6 cellular contexts compared by ENCODE assay signal in the genomic region with DNA sequence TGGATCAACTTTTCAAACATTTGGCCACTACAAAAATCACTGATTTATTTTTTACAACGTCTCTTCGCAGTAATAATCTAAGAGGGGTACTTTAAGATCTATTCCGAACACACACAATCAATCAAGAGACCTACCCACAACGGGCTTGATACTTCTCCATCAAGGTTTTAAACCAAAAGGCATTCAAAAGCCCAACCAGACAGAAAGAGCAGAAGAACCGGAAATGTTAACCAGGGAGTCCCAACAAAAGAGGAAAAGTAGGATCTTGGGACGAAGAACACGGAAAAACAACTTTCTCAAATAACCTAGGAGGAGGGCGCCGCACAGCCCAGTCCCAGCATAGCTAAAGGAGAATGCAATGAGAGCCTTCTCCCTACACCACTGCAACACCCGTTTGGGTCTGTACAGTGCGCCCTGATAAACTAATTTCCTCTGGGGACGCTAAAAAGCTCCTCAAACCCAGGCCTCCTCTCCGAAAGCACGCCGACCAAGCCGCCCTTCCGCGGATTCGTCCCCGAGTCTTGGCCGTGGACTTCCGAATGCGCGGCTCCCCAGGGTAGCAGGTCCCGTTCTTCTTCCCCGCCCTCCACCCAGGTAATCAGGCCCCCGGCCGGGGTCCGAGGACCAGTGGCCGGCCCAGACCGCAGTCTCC. TPM values are rescaled to one million over a fixed set of nuclear protein-coding genes. Genes with fewer than 3 reads are reported as not detected.
DNase-seq lines count a peak whose midpoint lies in the region; ATAC-seq, FAIRE-seq and TF ChIP-seq lines count a peak whose summit lies in the region.

No MANE protein-coding gene starts in this region.

- WGBS in small intestine, 3 donors: 0 to 1% (median 0%) methylated on average over 29 to 31 of the region's 31 CpGs

- H3K4me3 ChIP-seq in KMS-11 (IDR thresholded peaks at IDR 0.05; ENCODE audit: insufficient read depth, low read depth, low read length) (peak overlapping the region; percentile 98), small intestine (ENCODE audit: low read depth in 1 of 2, low read length in 2 of 2) (peak overlapping the region; percentile 91 to 92)

- no peak for DNase-seq in epithelial cell of prostate (ENCODE audit: low read depth, low spot score)
- DNase-seq in small intestine: peak; percentile 30
- no peak for DNase-seq in ureter (ENCODE audit: low spot score)

- H2AFZ ChIP-seq in KMS-11 (ENCODE audit: low read depth): peak overlapping the region; percentile 45; the same call in 1 of the 2 replicates

- H3K27me3 ChIP-seq in KMS-11 (ENCODE audit: insufficient read depth, low read depth): no peaks in the 10 kb centered on the region
- no peaks in the 10 kb centered on the region for H3K27me3 ChIP-seq in small intestine (ENCODE audit: control insufficient read depth in 2 of 2, insufficient read depth in 2 of 2, low read length in 2 of 2)

- no peak for TF ChIP-seq CTCF in KMS-11 (conservative IDR thresholded peaks at IDR 0.05; ENCODE audit: low read depth, low read length)

- no peak for FAIRE-seq in small intestine (lab: Jason Lieb, UNC)

- H3K4me1 ChIP-seq in KMS-11 (ENCODE audit: low read depth, poor library complexity, severe bottlenecking): peaks cover 31% of the 10 kb centered on the region
- H3K4me1 ChIP-seq in small intestine (ENCODE audit: control insufficient read depth in 2 of 2, insufficient read depth in 1 of 2, low read depth in 1 of 2, low read length in 1 of 2): peaks cover 2 to 9% of the 10 kb centered on the region in 2 donors

- H3K79me2 ChIP-seq in KMS-11 (ENCODE audit: insufficient read depth, low read depth): peaks cover 56% of the 10 kb centered on the region

- peak overlapping the region; percentile 96 for H3K9ac ChIP-seq in KMS-11

- peaks cover 11% of the 10 kb centered on the region; the same call in 1 of the 2 replicates for H4K20me1 ChIP-seq in KMS-11 (ENCODE audit: insufficient read depth)

- peak overlapping the region; percentile 93 for H3K4me2 ChIP-seq in KMS-11

- ATAC-seq in GM21390 (IDR thresholded peaks at IDR 0.05; ENCODE audit: unreplicated experiment) (peak; percentile 24), HG02870 (IDR thresholded peaks at IDR 0.05; ENCODE audit: unreplicated experiment) (no peak)

- H3K27ac ChIP-seq in KMS-11: peak overlapping the region; percentile 76
- peak overlapping the region; percentile 69 for H3K27ac ChIP-seq in epithelial cell of prostate
- peak overlapping the region; percentile 75 to 81 for H3K27ac ChIP-seq in small intestine (ENCODE audit: low read depth in 1 of 2, low read length in 1 of 2)

- no peaks in the 10 kb centered on the region for H3K9me3 ChIP-seq in small intestine (ENCODE audit: control insufficient read depth, low read depth)

- H3K36me3 ChIP-seq in KMS-11 (ENCODE audit: insufficient read depth) (peaks cover 21% of the 10 kb centered on the region; the same call in 1 of the 2 replicates), small intestine (ENCODE audit: control insufficient read depth in 2 of 2, insufficient read depth in 2 of 2, low read length in 2 of 2) (peaks cover 3 to 10% of the 10 kb centered on the region in 2 donors)

RNA-seq across cellular contexts. Expression of gene RPL22, which starts 0.6 kb away (rescaled TPM):
- polyA plus RNA-seq in small intestine: 100 to 1,000 TPM; 207 to 434 (median 284) TPM
- 595 TPM for total RNA-seq in ureter

RNA-seq across cellular contexts. Expression of gene RNF207, which starts 7.1 kb away (rescaled TPM):
- 10 to 100 TPM in 1 of 3 donors, 1 to 10 TPM in 2; 5.1 to 29.5 (median 5.7) TPM for polyA plus RNA-seq in small intestine
- 63.0 TPM for total RNA-seq in ureter

RNA-seq across cellular contexts. Expression of gene CHD5, which starts 18.7 kb away (rescaled TPM):
- polyA plus RNA-seq in small intestine: 1 to 10 TPM in 1 of 3 donors, under 1 TPM in 1, not detected in 1; 0.67 to 1.8 TPM
- total RNA-seq in ureter: 0.83 TPM

RNA-seq across cellular contexts. Expression of gene ICMT, which starts 37.0 kb away (rescaled TPM):
- polyA plus RNA-seq in small intestine: 10 to 100 TPM; 16.5 to 37.0 (median 25.7) TPM
- 52.1 TPM for total RNA-seq in ureter

RNA-seq across cellular contexts. Expression of gene HES3, which starts 45.2 kb away (rescaled TPM):
- not detected for polyA plus RNA-seq in small intestine
- not detected for total RNA-seq in ureter
